ENCODE assay signal across 8 cellular contexts in genomic region chr13:30115257-30115600, GRCh38.
DNase-seq lines count a peak whose midpoint lies in the region; ATAC-seq and TF ChIP-seq lines count a peak whose summit lies in the region.

No MANE protein-coding gene starts in this region.

- no peak for TF ChIP-seq CTCF in GM23338 (conservative IDR thresholded peaks at IDR 0.05; ENCODE audit: low read depth in 2 of 2)
- TF ChIP-seq CTCF in heart right ventricle (IDR thresholded peaks at IDR 0.05): peak in 2 of 9 donors; percentile 16 to 27

- no peaks in the 10 kb centered on the region; the same call in 1 of the 2 replicates for H4K20me1 ChIP-seq in GM23338 (replicated peaks; ENCODE audit: insufficient read depth)

- H3K27me3 Mint-ChIP-seq in GM23338 (ENCODE audit: insufficient read depth, low read depth, poor library complexity) (peaks cover 19% of the 10 kb centered on the region), T-helper 17 cell (peaks cover 6% of the 10 kb centered on the region)

- H3K9ac ChIP-seq in skeletal muscle tissue (ENCODE audit: low read depth in 1 of 3, low read length in 3 of 3): peak overlapping the region; percentile 24 to 82 (median 44)

- H3K36me3 Mint-ChIP-seq in GM23338 (ENCODE audit: low read depth): no peaks in the 10 kb centered on the region; the same call in 2 of the 3 replicates
- no peaks in the 10 kb centered on the region for H3K36me3 Mint-ChIP-seq in T-helper 17 cell (ENCODE audit: low read depth)

- 15 to 18% methylated on average over 9 of the region's 9 CpGs for WGBS in heart right ventricle, 2 donors

- H3K9me2 ChIP-seq in GM23338 (ENCODE audit: insufficient read depth): no peaks in the 10 kb centered on the region

- H3K27ac ChIP-seq in GM23338 (ENCODE audit: low read depth) (no peak overlapping the region), heart right ventricle (no peak overlapping the region), skeletal muscle tissue (ENCODE audit: low read depth, low read length) (no peak overlapping the region)

- H3K4me1 ChIP-seq in GM23338 (ENCODE audit: insufficient read depth) (peaks cover 6% of the 10 kb centered on the region), heart right ventricle (peaks cover 0 to 30% (median 21%) of the 10 kb centered on the region in 9 donors), skeletal muscle tissue (ENCODE audit: control insufficient read depth in 3 of 3, insufficient read depth in 3 of 3, low read length in 3 of 3) (peaks cover 10 to 23% (median 11%) of the 10 kb centered on the region in 3 donors)

- no peaks in the 10 kb centered on the region for H3K79me2 ChIP-seq in GM23338 (replicated peaks; ENCODE audit: insufficient read depth)

- intact Hi-C loops in heart right ventricle (cut with DNase I): loop anchor here in 4 of 10 donors (1.0 to 5.0 kb wide), 4 partner anchors 344 to 607 kb away; no protein-coding TSS in a partner anchor

- H3K27me3 ChIP-seq in GM23338 (ENCODE audit: insufficient read depth): 0 out of 2 replicates have a peak, but pooled peaks cover 9% of the 10 kb centered on the region
- H3K27me3 ChIP-seq in heart right ventricle: peaks cover 0 to 26% (median 12%) of the 10 kb centered on the region in 7 donors
- H3K27me3 ChIP-seq in skeletal muscle tissue (ENCODE audit: control insufficient read depth in 3 of 3, insufficient read depth in 3 of 3, low read length in 3 of 3): no peaks in the 10 kb centered on the region

- no peak overlapping the region for H2AFZ ChIP-seq in GM23338

- no peaks in the 10 kb centered on the region for H3F3A ChIP-seq in GM23338 (replicated peaks; ENCODE audit: low read depth)

- H3K4me3 ChIP-seq in GM23338 (peak overlapping the region; percentile 69; the same call in 1 of the 2 replicates), heart right ventricle (peak overlapping the region in 9 of 10 donors; percentile 51 to 69 (median 58)), skeletal muscle tissue (ENCODE audit: low read length in 3 of 3) (peak overlapping the region; percentile 64 to 71 (median 68))

- ATAC-seq in GM23338 (no peak), T-helper 17 cell (no peak), heart right ventricle (peak in 3 of 8 donors; percentile 2 to 32 (median 27)), GM19351 (IDR thresholded peaks at IDR 0.05; ENCODE audit: unreplicated experiment) (no peak)

- H3K36me3 ChIP-seq in GM23338 (ENCODE audit: insufficient read depth): no peaks in the 10 kb centered on the region
- H3K36me3 ChIP-seq in heart right ventricle: no peaks in the 10 kb centered on the region
- no peaks in the 10 kb centered on the region for H3K36me3 ChIP-seq in skeletal muscle tissue (ENCODE audit: control insufficient read depth in 3 of 3, insufficient read depth in 3 of 3, low read length in 3 of 3)

- DNase-seq in GM23338 (ENCODE audit: low spot score) (no peak), T-helper 17 cell (no peak), heart right ventricle (no peak), ecto neural progenitor cell (ENCODE audit: low spot score) (no peak), NCI-H2171 (lab: John Stamatoyannopoulos, UW) (no peak), pons (ENCODE audit: low spot score) (no peak)

- H3K4me2 ChIP-seq in GM23338: peak overlapping the region; percentile 35; the same call in 1 of the 2 replicates

- H3K4me3 Mint-ChIP-seq in GM23338 (peak overlapping the region; percentile 65), T-helper 17 cell (peak overlapping the region; percentile 72)

- H3K27ac Mint-ChIP-seq in GM23338 (no peak overlapping the region), T-helper 17 cell (peak overlapping the region; percentile 21)

- H3K9me3 Mint-ChIP-seq in GM23338: no peaks in the 10 kb centered on the region; the same call in 1 of the 3 replicates

- H3K4me1 Mint-ChIP-seq in GM23338: peaks cover 36% of the 10 kb centered on the region
- H3K4me1 Mint-ChIP-seq in T-helper 17 cell: peaks cover 29% of the 10 kb centered on the region

- H3K9me3 ChIP-seq in T-helper 17 cell (ENCODE audit: control insufficient read depth, low read length, poor library complexity, severe bottlenecking) (no peaks in the 10 kb centered on the region), heart right ventricle (no peaks in the 10 kb centered on the region), skeletal muscle tissue (ENCODE audit: control insufficient read depth in 3 of 3, low read length in 3 of 3) (no peaks in the 10 kb centered on the region)

TF ChIP-seq in GM23338, 12 proteins besides CTCF, POLR2A, EP300 and RAD21 (continues in another document):
- TF ChIP-seq REST (IDR thresholded peaks at IDR 0.05; ENCODE audit: unreplicated experiment) (no peak), ZNF462 (CRISPR knock-in tag; IDR thresholded peaks at IDR 0.05) (no peak), EZH2 (IDR thresholded peaks at IDR 0.05; ENCODE audit: low read depth, unreplicated experiment) (no peak)
